11 cellular contexts compared by ENCODE assay signal in the genomic region with DNA sequence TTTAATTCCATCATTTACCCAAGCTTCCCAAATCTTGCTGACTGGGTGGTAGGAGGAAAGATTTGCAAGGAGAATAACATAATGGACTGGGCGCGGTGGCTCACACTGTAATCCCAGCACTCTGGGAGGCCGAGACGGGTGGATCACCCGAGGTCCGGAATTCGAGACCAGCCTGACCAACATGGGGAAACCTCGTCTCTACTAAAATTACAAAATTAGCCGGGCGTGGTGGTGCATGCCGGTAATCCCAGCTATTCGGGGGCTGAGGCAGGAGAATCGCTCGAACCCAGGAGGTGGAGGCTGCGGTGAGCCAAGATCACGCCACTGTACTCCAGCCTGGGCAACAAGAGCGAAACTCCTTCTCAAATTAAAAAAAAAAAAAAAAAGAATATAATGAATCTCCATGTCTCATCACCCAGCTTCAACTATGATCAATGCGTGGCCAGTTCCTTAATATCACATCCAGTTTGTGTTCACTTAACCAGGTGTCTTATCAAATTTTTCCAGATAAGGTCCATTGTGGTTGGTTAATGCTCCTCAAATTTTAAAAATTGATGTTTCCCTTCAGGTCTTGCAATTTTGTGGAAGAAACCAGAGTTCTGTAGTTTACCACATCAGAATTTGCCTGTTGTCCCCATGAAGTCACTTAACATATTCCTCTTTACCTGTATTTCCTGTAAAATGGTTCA. TPM values are rescaled to one million over a fixed set of nuclear protein-coding genes. Genes with fewer than 3 reads are reported as not detected.
A peak's percentile ranks its signal among the peaks of the same experiment; 100 is the strongest.
DNase-seq lines count a peak whose midpoint lies in the region; ATAC-seq and TF ChIP-seq lines count a peak whose summit lies in the region.
"Had no signal": no experiment of that assay in that cellular context is flagged by ENCODE, and none has a peak within 500 bp of the region (broad histone marks: within the 10 kb centered on the region; RNA-seq: fewer than 3 reads in every experiment).

No MANE protein-coding gene starts in this region.

- H3K4me1 ChIP-seq in cardiac muscle cell (ENCODE audit: low read depth) = peaks cover 12% of the 10 kb centered on the region
- H3K4me1 ChIP-seq in liver (ENCODE audit: control insufficient read depth in 4 of 4, insufficient read depth in 4 of 4, low read length in 3 of 4) = peaks cover 2 to 25% (median 21%) of the 10 kb centered on the region in 4 donors
- peaks cover 6 to 43% (median 15%) of the 10 kb centered on the region in 4 donors for H3K4me1 ChIP-seq in tibial nerve
- peaks cover 17 to 19% of the 10 kb centered on the region in 2 donors for H3K4me1 ChIP-seq in thyroid gland

- H3K27me3 Mint-ChIP-seq in activated CD4-positive, alpha-beta memory T cell treated with anti-CD3 and anti-CD28 coated beads, Interleukin-2, amount 10 ng/mL, durations not matched to agents 7 days and 5 days = no peaks in the 10 kb centered on the region

- H3K27ac ChIP-seq in cardiac muscle cell (peak overlapping the region; percentile 93), liver (ENCODE audit: low read depth in 1 of 2, low read length in 2 of 2) (peak overlapping the region; percentile 65 to 78), tibial nerve (peak overlapping the region in 3 of 4 donors; percentile 78 to 87 (median 84)), thyroid gland (peak overlapping the region in 1 of 3 donors; percentile 54)

- no peak for TF ChIP-seq CTCF in cardiac muscle cell (IDR thresholded peaks at IDR 0.05; ENCODE audit: low read depth, low read length)
- no peak for TF ChIP-seq CTCF in liver (IDR thresholded peaks at IDR 0.05; ENCODE audit: low read depth, low read length, missing input control)
- no peak for TF ChIP-seq CTCF in tibial nerve (IDR thresholded peaks at IDR 0.05)
- TF ChIP-seq CTCF in thyroid gland (IDR thresholded peaks at IDR 0.05) = no peak

- CTCF ChIA-PET in activated CD4-positive, alpha-beta memory T cell treated with anti-CD3 and anti-CD28 coated beads, Interleukin-2, amount 10 ng/mL, durations not matched to agents 7 days and 5 days (lab: Charles Lee) = interaction anchor here (0.8 to 1.9 kb wide), 5 partner anchors 10 to 43 kb away, joined by 3 to 7 read pairs (median 3); partner anchors contain the start of genes AP2M1 and DVL3

- POLR2A ChIA-PET in activated CD4-positive, alpha-beta memory T cell treated with anti-CD3 and anti-CD28 coated beads, Interleukin-2, amount 10 ng/mL, durations not matched to agents 7 days and 5 days (lab: Charles Lee) = interaction anchor here (0.8 to 2.3 kb wide), 5 partner anchors 10 to 65 kb away, joined by 3 to 36 read pairs (median 9); partner anchors contain the start of genes AP2M1 and EEF1AKMT4

- H3K27me3 ChIP-seq in cardiac muscle cell (no peaks in the 10 kb centered on the region), liver (ENCODE audit: control insufficient read depth in 4 of 4, insufficient read depth in 4 of 4, low read length in 3 of 4) (no peaks in the 10 kb centered on the region), tibial nerve (no peaks in the 10 kb centered on the region), thyroid gland (no peaks in the 10 kb centered on the region)

- peaks cover 79% of the 10 kb centered on the region for H3K36me3 Mint-ChIP-seq in activated CD4-positive, alpha-beta memory T cell treated with anti-CD3 and anti-CD28 coated beads, Interleukin-2, amount 10 ng/mL, durations not matched to agents 7 days and 5 days (ENCODE audit: low read depth)

- WGBS in liver = 96% methylated on average over 18 of the region's 18 CpGs
- WGBS in tibial nerve, 2 donors = 91 to 94% methylated on average over 18 of the region's 18 CpGs
- 93 to 95% methylated on average over 18 of the region's 18 CpGs for WGBS in thyroid gland, 2 donors

- TF ChIP-seq RAD21 in liver (IDR thresholded peaks at IDR 0.05) = no peak

- H3K9me3 ChIP-seq in cardiac muscle cell (ENCODE audit: low read depth) (no peaks in the 10 kb centered on the region), liver (ENCODE audit: control insufficient read depth in 4 of 4, low read length in 3 of 4) (no peaks in the 10 kb centered on the region), tibial nerve (no peaks in the 10 kb centered on the region), thyroid gland (no peaks in the 10 kb centered on the region)

- peak overlapping the region in 1 of 2 donors; percentile 45 for H3K9ac ChIP-seq in liver (ENCODE audit: low read depth in 1 of 2, low read length in 2 of 2)

- no peak for TF ChIP-seq POLR2A in tibial nerve (IDR thresholded peaks at IDR 0.05)
- TF ChIP-seq POLR2A in thyroid gland (IDR thresholded peaks at IDR 0.05) = no peak

- H3K4me3 Mint-ChIP-seq in activated CD4-positive, alpha-beta memory T cell treated with anti-CD3 and anti-CD28 coated beads, Interleukin-2, amount 10 ng/mL, durations not matched to agents 7 days and 5 days = peak overlapping the region; percentile 93

- TF ChIP-seq EP300 in tibial nerve (IDR thresholded peaks at IDR 0.05) = no peak

- H3K4me3 ChIP-seq in cardiac muscle cell (no peak overlapping the region), liver (ENCODE audit: low read depth in 1 of 3, low read length in 3 of 3) (no peak overlapping the region), tibial nerve (no peak overlapping the region), thyroid gland (replicated peaks in 1 of 3) (no peak overlapping the region)

- ATAC-seq in left ventricle myocardium superior = no peak
- ATAC-seq in sciatic nerve = no peak

- peaks cover 33% of the 10 kb centered on the region for H3K4me1 Mint-ChIP-seq in activated CD4-positive, alpha-beta memory T cell treated with anti-CD3 and anti-CD28 coated beads, Interleukin-2, amount 10 ng/mL, durations not matched to agents 7 days and 5 days

- intact Hi-C loops in left ventricle myocardium superior (cut with micrococcal nuclease) (no loop called here), thyroid gland (cut with DNase I) (loop anchor here (5.0 kb wide), 2 partner anchors 42 to 58 kb away; no protein-coding TSS in a partner anchor), sciatic nerve (cut with DNase I) (no loop called here)

- H3K9me3 Mint-ChIP-seq in activated CD4-positive, alpha-beta memory T cell treated with anti-CD3 and anti-CD28 coated beads, Interleukin-2, amount 10 ng/mL, durations not matched to agents 7 days and 5 days = no peaks in the 10 kb centered on the region

- DNase-seq in cardiac muscle cell (ENCODE audit: low read depth in 1 of 2, low spot score in 1 of 2) (no peak), left ventricle myocardium superior (no peak), tibial nerve (ENCODE audit: low spot score in 2 of 2) (no peak), thyroid gland (no peak), NCI-H1436 treated with DMSO at 0.1 percent for 48 hours (lab: John Stamatoyannopoulos, UW) (no peak), sciatic nerve (ENCODE audit: low spot score) (no peak)
- no peak for DNase-seq in activated CD4-positive, alpha-beta memory T cell treated with anti-CD3 and anti-CD28 coated beads, Interleukin-2, amount 10 ng/mL, durations not matched to agents 7 days and 5 days
- DNase-seq: NCI-H2171 had no signal

- peaks cover 57% of the 10 kb centered on the region for H3K36me3 ChIP-seq in cardiac muscle cell
- peaks cover 22 to 64% (median 53%) of the 10 kb centered on the region in 4 donors for H3K36me3 ChIP-seq in liver (ENCODE audit: control insufficient read depth in 4 of 4, insufficient read depth in 3 of 4, low read depth in 1 of 4, low read length in 3 of 4)
- peaks cover 4 to 71% (median 26%) of the 10 kb centered on the region in 3 donors for H3K36me3 ChIP-seq in tibial nerve
- H3K36me3 ChIP-seq in thyroid gland = peaks cover 53 to 54% of the 10 kb centered on the region in 2 donors

- H3K27ac Mint-ChIP-seq in activated CD4-positive, alpha-beta memory T cell treated with anti-CD3 and anti-CD28 coated beads, Interleukin-2, amount 10 ng/mL, durations not matched to agents 7 days and 5 days = peak overlapping the region; percentile 88

RNA-seq across cellular contexts. Expression of gene ABCF3, which starts 1.3 kb away (rescaled TPM):
- total RNA-seq in cardiac muscle cell (50.2 and 50.7 TPM in 2 replicates), left ventricle myocardium superior (75.6 TPM), liver (10 to 100 TPM; 28.1 to 59.2 TPM), tibial nerve (10 to 100 TPM; 51.6 to 96.9 (median 64.0) TPM), thyroid gland (10 to 100 TPM; 51.1 to 83.4 (median 72.6) TPM), sciatic nerve (67.4 TPM)
- polyA plus RNA-seq in cardiac muscle cell (74.4 and 78.5 TPM in 2 replicates), liver (10 to 100 TPM; 29.7 to 37.8 TPM)
- total RNA-seq in activated CD4-positive, alpha-beta memory T cell treated with anti-CD3 and anti-CD28 coated beads, Interleukin-2, amount 10 ng/mL, durations not matched to agents 7 days and 5 days = 10 to 100 TPM; 53.7 to 60.1 TPM

RNA-seq across cellular contexts. Expression of gene AP2M1, which starts 10.0 kb away (rescaled TPM):
- total RNA-seq in cardiac muscle cell (399 and 408 TPM in 2 replicates), left ventricle myocardium superior (318 TPM), liver (100 to 1,000 TPM; 114 to 200 TPM), tibial nerve (100 to 1,000 TPM; 182 to 212 (median 199) TPM), thyroid gland (100 to 1,000 TPM; 180 to 302 (median 212) TPM), sciatic nerve (278 TPM)
- polyA plus RNA-seq in cardiac muscle cell (551 and 577 TPM in 2 replicates), liver (100 to 1,000 TPM in 1 of 2 donors, 10 to 100 TPM in 1; 71.9 to 155 TPM)
- 100 to 1,000 TPM; 206 to 218 TPM for total RNA-seq in activated CD4-positive, alpha-beta memory T cell treated with anti-CD3 and anti-CD28 coated beads, Interleukin-2, amount 10 ng/mL, durations not matched to agents 7 days and 5 days

RNA-seq across cellular contexts. Expression of gene DVL3, which starts 29.5 kb away (rescaled TPM):
- total RNA-seq in cardiac muscle cell = 96.3 and 135 TPM in 2 replicates
- polyA plus RNA-seq in cardiac muscle cell = 150 and 180 TPM in 2 replicates
- total RNA-seq in left ventricle myocardium superior = 76.8 TPM
- 10 to 100 TPM; 33.2 to 40.7 TPM for total RNA-seq in activated CD4-positive, alpha-beta memory T cell treated with anti-CD3 and anti-CD28 coated beads, Interleukin-2, amount 10 ng/mL, durations not matched to agents 7 days and 5 days
- 10 to 100 TPM; 19.2 to 26.3 TPM for total RNA-seq in liver
- polyA plus RNA-seq in liver = 10 to 100 TPM in 1 of 2 donors, 1 to 10 TPM in 1; 8.6 to 15.7 TPM
- total RNA-seq in tibial nerve = 10 to 100 TPM; 45.2 to 86.5 (median 66.1) TPM
- 100 to 1,000 TPM in 1 of 4 donors, 10 to 100 TPM in 3; 48.2 to 137 (median 65.3) TPM for total RNA-seq in thyroid gland
- total RNA-seq in sciatic nerve = 57.8 TPM

RNA-seq across cellular contexts. Expression of gene VWA5B2, which starts 44.7 kb away (rescaled TPM):
- 0.11 TPM in 1 of 2 replicates, not detected in the other for total RNA-seq in cardiac muscle cell
- 0.40 TPM in 1 of 2 replicates, not detected in the other for polyA plus RNA-seq in cardiac muscle cell
- total RNA-seq in left ventricle myocardium superior = not detected
- not detected for total RNA-seq in activated CD4-positive, alpha-beta memory T cell treated with anti-CD3 and anti-CD28 coated beads, Interleukin-2, amount 10 ng/mL, durations not matched to agents 7 days and 5 days
- under 1 TPM; under 0.01 to 0.14 TPM for total RNA-seq in liver
- under 1 TPM in 1 of 2 donors, not detected in 1; 0.08 TPM for polyA plus RNA-seq in liver
- 1 to 10 TPM in 1 of 4 donors, under 1 TPM in 2, not detected in 1; 0.21 to 1.8 (median 0.22) TPM for total RNA-seq in tibial nerve
- total RNA-seq in thyroid gland = under 1 TPM in 3 of 4 donors, not detected in 1; 0.42 to 0.88 (median 0.45) TPM
- 0.53 TPM for total RNA-seq in sciatic nerve
- total RNA-seq: pulmonary artery endothelial cell, ureter had no signal

RNA-seq across cellular contexts. Expression of gene EIF2B5, which starts 49.5 kb away (rescaled TPM):
- total RNA-seq in cardiac muscle cell (38.2 and 82.1 TPM in 2 replicates), left ventricle myocardium superior (33.1 TPM), liver (10 to 100 TPM; 28.2 to 34.3 TPM), tibial nerve (10 to 100 TPM; 28.8 to 51.0 (median 36.5) TPM), thyroid gland (10 to 100 TPM; 27.9 to 46.5 (median 42.2) TPM), sciatic nerve (30.6 TPM)
- polyA plus RNA-seq in cardiac muscle cell (55.7 and 57.5 TPM in 2 replicates), liver (10 to 100 TPM; 19.0 to 20.6 TPM)
- 10 to 100 TPM; 45.9 to 47.8 TPM for total RNA-seq in activated CD4-positive, alpha-beta memory T cell treated with anti-CD3 and anti-CD28 coated beads, Interleukin-2, amount 10 ng/mL, durations not matched to agents 7 days and 5 days
